ENCODE assay signal across 20 cellular contexts in genomic region chr4:55023030-55023429, GRCh38.
"Had no signal": no experiment of that assay in that cellular context is flagged by ENCODE, and none has a peak within 500 bp of the region (broad histone marks: within the 10 kb centered on the region; RNA-seq: fewer than 3 reads in every experiment).

No MANE protein-coding gene starts in this region.

- H3K36me3 ChIP-seq: colonic mucosa, esophagus muscularis mucosa, gastrocnemius medialis, heart right ventricle, lower lobe of right lung had no signal

- FAIRE-seq: endothelial cell of umbilical vein, keratinocyte had no signal

- H3K27me3 ChIP-seq: colonic mucosa, esophagus muscularis mucosa, foreskin keratinocyte, gastrocnemius medialis, heart right ventricle had no signal

- H3K27ac ChIP-seq: colonic mucosa, esophagus muscularis mucosa, foreskin keratinocyte, gastrocnemius medialis, heart right ventricle, lower lobe of right lung had no signal

- H3K9me3 ChIP-seq: colonic mucosa, esophagus muscularis mucosa, gastrocnemius medialis, heart right ventricle, lower lobe of right lung, mucosa of descending colon had no signal

- ATAC-seq: foreskin keratinocyte, gastrocnemius medialis, heart right ventricle, left colon, left lobe of liver, left ventricle myocardium superior, lower lobe of right lung, mucosa of descending colon had no signal

- H3K4me3 ChIP-seq: colonic mucosa, esophagus muscularis mucosa, gastrocnemius medialis, heart right ventricle, lower lobe of right lung, mucosa of descending colon had no signal

- DNase-seq: colonic mucosa; cortex of kidney; effector memory CD4-positive, alpha-beta T cell; foreskin keratinocyte; gastrocnemius medialis; glutamatergic neuron; head of caudate nucleus; heart right ventricle; hippocampal formation; kidney glomerular epithelial cell; left colon; left ventricle myocardium superior; lower lobe of right lung; mesenchymal stem cell; mucosa of descending colon; naive B cell had no signal

- H3K4me1 ChIP-seq: colonic mucosa, gastrocnemius medialis, heart right ventricle, lower lobe of right lung had no signal
